18 cellular contexts compared by ENCODE assay signal in genomic region chr4:102356562-102357202, GRCh38.
"Had no signal": no experiment of that assay in that cellular context is flagged by ENCODE, and none has a peak within 500 bp of the region (broad histone marks: within the 10 kb centered on the region; RNA-seq: fewer than 3 reads in every experiment).

No MANE protein-coding gene starts in this region.

- H3K36me3 ChIP-seq: breast epithelium, gastroesophageal sphincter, heart right ventricle, neutrophil, thyroid gland had no signal

- H3K4me3 ChIP-seq: breast epithelium, gastroesophageal sphincter, heart right ventricle, thyroid gland had no signal

- H3K27ac ChIP-seq: breast epithelium, gastroesophageal sphincter, heart right ventricle, neutrophil, thyroid gland had no signal

- H3K4me1 ChIP-seq: breast epithelium, gastroesophageal sphincter, heart right ventricle, thyroid gland had no signal

- H3K9me3 ChIP-seq: breast epithelium, gastroesophageal sphincter, heart right ventricle, neutrophil, thyroid gland had no signal

- DNase-seq: activated CD4-positive, alpha-beta T cell treated with anti-CD3 and anti-CD28 coated beads, Interleukin-2, amount 50 U/mL, for 1 hour; activated naive CD4-positive, alpha-beta T cell; activated T-cell treated with anti-CD3 and anti-CD28 coated beads for 4 hours; aorta; cerebellar nuclear complex; dermis blood vessel endothelial cell; endodermal cell; heart right ventricle; natural killer cell; posterior cingulate gyrus; stimulated activated CD4-positive, alpha-beta T cell treated with anti-CD3 and anti-CD28 coated beads, Interleukin-15, amount 100 ng/mL, for 24 hours; stimulated activated CD4-positive, alpha-beta T cell treated with anti-CD3 and anti-CD28 coated beads, Interleukin-4, amount 100 ng/mL, for 1 hour; stimulated activated naive B cell treated with anti-CD40 and anti-IgM and Interleukin-4, amounts not matched to agents 10 μg/mL and 1 μg/mL and 100 μg/mL, for 72 hours; T-helper 9 cell; thyroid gland had no signal

- ATAC-seq: gastroesophageal sphincter; heart right ventricle; natural killer cell; stimulated activated naive B cell treated with anti-CD40 and anti-IgM and Interleukin-4, amounts not matched to agents 10 μg/mL and 1 μg/mL and 100 μg/mL, for 72 hours had no signal

- H3K27me3 ChIP-seq: breast epithelium, gastroesophageal sphincter, neutrophil, thyroid gland had no signal
